9 cellular contexts compared by ENCODE assay signal in the genomic region with DNA sequence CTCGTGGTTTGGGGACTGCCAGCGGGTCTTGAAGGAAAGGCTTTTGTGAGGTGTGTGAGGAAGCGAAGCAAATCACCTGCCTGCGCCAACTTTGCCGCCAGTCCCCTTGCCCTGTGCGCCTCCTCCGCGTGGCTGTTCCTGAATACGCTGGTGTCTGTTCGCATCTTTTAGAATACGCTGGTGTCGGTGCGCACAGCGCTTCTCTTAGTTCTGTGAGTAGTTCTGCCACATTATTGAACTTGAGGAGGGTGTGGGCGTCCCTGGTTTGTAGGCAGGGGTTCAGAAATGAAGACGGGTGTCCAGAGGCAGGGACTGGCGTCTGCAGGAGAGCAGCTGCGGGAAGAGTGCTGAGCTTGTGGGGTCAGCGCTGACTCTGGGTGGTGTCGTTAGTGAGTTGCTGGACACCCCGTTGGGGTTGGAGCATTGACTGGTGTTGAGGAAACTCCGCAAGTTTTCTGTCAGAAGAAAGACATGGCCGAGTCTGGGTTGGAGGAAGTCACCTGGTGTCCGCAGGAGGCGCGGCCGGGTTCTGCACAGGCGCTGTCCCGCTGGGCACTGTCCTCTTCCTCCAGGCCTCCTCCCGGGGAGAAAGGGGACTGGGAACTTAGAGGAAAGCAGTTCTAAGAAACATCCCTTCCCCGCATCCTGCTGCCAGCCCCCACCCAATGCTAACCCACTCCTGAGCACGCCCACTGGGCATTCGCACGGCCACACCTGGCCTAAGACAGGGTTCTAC. TPM values are rescaled to one million over a fixed set of nuclear protein-coding genes. Genes with fewer than 3 reads are reported as not detected.
A peak's percentile ranks its signal among the peaks of the same experiment; 100 is the strongest.
DNase-seq lines count a peak whose midpoint lies in the region; ATAC-seq, FAIRE-seq and TF ChIP-seq lines count a peak whose summit lies in the region.
"Had no signal": no experiment of that assay in that cellular context is flagged by ENCODE, and none has a peak within 500 bp of the region (broad histone marks: within the 10 kb centered on the region; RNA-seq: fewer than 3 reads in every experiment).

No MANE protein-coding gene starts in this region.

- no peak overlapping the region for H2BK5ac ChIP-seq in mesendoderm (ENCODE audit: low read length)

- H3K4me1 ChIP-seq in A673 (ENCODE audit: insufficient read depth, low read length, poor library complexity, severe bottlenecking), result no peaks in the 10 kb centered on the region
- peaks cover 17% of the 10 kb centered on the region for H3K4me1 ChIP-seq in effector memory CD4-positive, alpha-beta T cell (ENCODE audit: control insufficient read depth, insufficient read depth, low read length, poor library complexity, severe bottlenecking)
- no peaks in the 10 kb centered on the region for H3K4me1 ChIP-seq in mesendoderm (ENCODE audit: control insufficient read depth, low read depth, low read length)

- DNase-seq in A673 (ENCODE audit: low spot score), result peak; percentile 52
- DNase-seq in T-helper 9 cell, result peak; percentile 17
- no peak for DNase-seq in effector memory CD4-positive, alpha-beta T cell
- DNase-seq in mesendoderm, result peak; percentile 84
- DNase-seq in substantia nigra (lab: John Stamatoyannopoulos, UW), result peak in 22 of 49 donors; percentile 10 to 68 (median 40)
- no peak for DNase-seq in H54 (ENCODE audit: insufficient read length, low spot score)

- H3K23ac ChIP-seq in mesendoderm (ENCODE audit: low read length), result no peak overlapping the region

- peaks cover 35% of the 10 kb centered on the region for H3K79me2 ChIP-seq in mesendoderm (ENCODE audit: control insufficient read depth, insufficient read depth, low read length)

- H3K9ac ChIP-seq in mesendoderm (ENCODE audit: low read length), result peak overlapping the region; percentile 88

- no peak for FAIRE-seq in H54 (lab: Jason Lieb, UNC)

- WGBS in mesendoderm (ENCODE audit: extremely low coverage, insufficient coverage, low lambda C conversion rate), result no CpG with 5 or more reads among the region's 34 CpGs

- H3K4me2 ChIP-seq in mesendoderm (ENCODE audit: low read length), result peak overlapping the region; percentile 84

- H3K9me3 ChIP-seq in A673 (ENCODE audit: low read depth, low read length, poor library complexity, severe bottlenecking), result peaks cover 16% of the 10 kb centered on the region
- peaks cover 16% of the 10 kb centered on the region for H3K9me3 ChIP-seq in effector memory CD4-positive, alpha-beta T cell (ENCODE audit: control insufficient read depth, low read length)

- no peak for TF ChIP-seq POLR2A in GM18505 (IDR thresholded peaks at IDR 0.05; ENCODE audit: borderline replicate concordance, extremely low read depth, insufficient read depth, insufficient read length)
- TF ChIP-seq POLR2A in H54 (IDR thresholded peaks at IDR 0.05; ENCODE audit: low read depth, low read length), result no peak

- H3K4ac ChIP-seq in mesendoderm (ENCODE audit: low read depth, low read length), result no peak overlapping the region

- CTCF ChIA-PET in A673 (lab: Charles Lee), result no interaction called here

- no peak overlapping the region for H4K5ac ChIP-seq in mesendoderm (ENCODE audit: low read length)

- H3K27ac ChIP-seq in A673 (ENCODE audit: low read depth, low read length, poor library complexity, severe bottlenecking), result peak overlapping the region; percentile 89
- H3K27ac ChIP-seq in effector memory CD4-positive, alpha-beta T cell (ENCODE audit: insufficient read depth, low read length, poor library complexity, severe bottlenecking), result peak overlapping the region; percentile 84
- peak overlapping the region; percentile 74 for H3K27ac ChIP-seq in mesendoderm (ENCODE audit: low read depth, low read length)
- peak overlapping the region; percentile 79 for H3K27ac ChIP-seq in substantia nigra (ENCODE audit: low read depth, low read length, poor library complexity, severe bottlenecking)

- no peak overlapping the region for H2BK15ac ChIP-seq in mesendoderm (replicated peaks; ENCODE audit: low read depth)

- no peak overlapping the region for H2AK5ac ChIP-seq in mesendoderm (ENCODE audit: low read length)

- no TSS peak for BruUV-seq in A673 (replicated peaks; lab: Mats Ljungman, UMichigan)

- H3K27me3 ChIP-seq in A673 (replicated peaks; ENCODE audit: insufficient read depth, low read depth, low read length, poor library complexity) (no peaks in the 10 kb centered on the region), mesendoderm (ENCODE audit: insufficient read depth, low read length, poor library complexity) (no peaks in the 10 kb centered on the region)
- H3K27me3 ChIP-seq in effector memory CD4-positive, alpha-beta T cell (replicated peaks; ENCODE audit: control insufficient read depth, insufficient read depth, low read length, poor library complexity, severe bottlenecking), result no peaks in the 10 kb centered on the region

- H3K4me3 ChIP-seq in A673 (ENCODE audit: low read depth, low read length, poor library complexity, severe bottlenecking) (peak overlapping the region; percentile 64), mesendoderm (ENCODE audit: low read length) (peak overlapping the region; percentile 72)
- H3K4me3 ChIP-seq in effector memory CD4-positive, alpha-beta T cell (ENCODE audit: insufficient read depth, low read depth, low read length, poor library complexity, severe bottlenecking), result peak overlapping the region; percentile 80

- no peak overlapping the region for H2BK120ac ChIP-seq in mesendoderm (ENCODE audit: low read depth, low read length)

- H4K8ac ChIP-seq in mesendoderm (ENCODE audit: low read depth, low read length), result no peak overlapping the region

- POLR2A ChIA-PET in A673 (lab: Charles Lee; ENCODE audit: low non-redundant PET), result no interaction called here

- peak overlapping the region; percentile 93 for H3K56ac ChIP-seq in mesendoderm (ENCODE audit: low read length)

- H3K18ac ChIP-seq in mesendoderm (ENCODE audit: low read length), result peak overlapping the region; percentile 54

- intact Hi-C loops in A673 (cut with micrococcal nuclease; ENCODE audit: unreplicated experiment), result no loop called here

- H3K36me3 ChIP-seq in A673 (ENCODE audit: insufficient read depth, low read length, poor library complexity, severe bottlenecking) (peaks cover 13% of the 10 kb centered on the region), mesendoderm (ENCODE audit: control insufficient read depth, insufficient read depth, low read length) (no peaks in the 10 kb centered on the region)
- peaks cover 28% of the 10 kb centered on the region for H3K36me3 ChIP-seq in effector memory CD4-positive, alpha-beta T cell (ENCODE audit: control insufficient read depth, insufficient read depth, low read length)

- peaks cover 2% of the 10 kb centered on the region for H3K79me1 ChIP-seq in mesendoderm (ENCODE audit: low read length)

- peak; percentile 15 for ATAC-seq in GM18505 (IDR thresholded peaks at IDR 0.05; ENCODE audit: unreplicated experiment)
- ATAC-seq in HG03354 (IDR thresholded peaks at IDR 0.05; ENCODE audit: poor library complexity, severe bottlenecking, unreplicated experiment), result peak; percentile 21
- ATAC-seq: HCT116 had no signal

- no peak for TF ChIP-seq CTCF in A673 (conservative IDR thresholded peaks at IDR 0.05; ENCODE audit: low read depth, low read length)

RNA-seq across cellular contexts. Expression of a gene that starts 1.0 kb away (rescaled TPM):
- 9.2 and 9.5 TPM in 2 replicates for total RNA-seq in A673 (2021)
- 8.1 TPM for polyA plus RNA-seq in mesendoderm (2013, experiment 1 of 2)
- polyA plus RNA-seq in mesendoderm (2013, experiment 2 of 2), result 8.3 TPM

Comparison
In these comparisons a context has a peak if more than half of its experiments do, and no peak if none do; other contexts are left out.
1. DNase-seq: peak in A673 (single experiment), T-helper 9 cell (single experiment) and mesendoderm (single experiment); none in effector memory CD4-positive, alpha-beta T cell (0 of 3) and H54 (single experiment).
2. Peak in every context shown above with its lines, with median percentiles within 50 percentile points of each other: H3K27ac ChIP-seq and H3K4me3 ChIP-seq.